ENCODE assay signal across 18 cellular contexts in the genomic region with DNA sequence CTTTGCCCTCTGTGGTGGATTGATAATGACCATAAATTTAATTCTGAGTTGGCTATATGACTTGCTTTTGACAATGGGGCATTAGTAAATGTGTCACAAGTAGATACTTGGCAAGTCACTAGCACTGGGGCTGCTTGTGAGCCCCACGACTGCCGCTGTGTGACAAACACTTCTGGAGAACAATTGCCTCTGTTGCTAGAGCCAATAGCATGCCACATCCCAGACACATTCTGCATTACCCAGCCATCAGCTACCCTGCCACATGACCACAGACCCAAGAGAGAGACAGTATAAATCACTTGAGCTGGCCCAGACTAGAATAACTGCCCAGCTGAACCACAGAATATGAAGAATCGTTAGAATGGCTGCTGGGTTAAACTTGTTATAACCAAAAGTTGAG.
"Had no signal": no experiment of that assay in that cellular context is flagged by ENCODE, and none has a peak within 500 bp of the region (broad histone marks: within the 10 kb centered on the region; RNA-seq: fewer than 3 reads in every experiment).

No MANE protein-coding gene starts in this region.

- FAIRE-seq: kidney had no signal

- H3K9me3 ChIP-seq: esophagus squamous epithelium, left lung, mucosa of descending colon, neutrophil, right atrium auricular region, suprapubic skin had no signal

- H3K27ac ChIP-seq: esophagus squamous epithelium, hepatocyte, left lung, neutrophil, right atrium auricular region, skin epidermis, suprapubic skin had no signal

- ATAC-seq: activated T-cell treated with anti-CD3 and anti-CD28 coated beads, Interleukin-2, amount 50 U/mL, for 72 hours; effector memory CD8-positive, alpha-beta T cell; left lung; mucosa of descending colon; stimulated activated naive CD8-positive, alpha-beta T cell treated with anti-CD3 and anti-CD28 coated beads, Interleukin-15, Interleukin-2, amounts not matched to agents 100 U/mL and 50 U/mL, for 24 hours had no signal

- H3K27me3 ChIP-seq: esophagus squamous epithelium, hepatocyte, left lung, neutrophil, right atrium auricular region, suprapubic skin had no signal

- DNase-seq: activated CD4-positive, alpha-beta T cell treated with anti-CD3 and anti-CD28 coated beads, Interleukin-2, amount 50 U/mL, for 4 hours; activated gamma-delta T cell; activated T-cell treated with anti-CD3 and anti-CD28 coated beads, Interleukin-2, amount 50 U/mL, for 72 hours; dermis blood vessel endothelial cell; effector memory CD8-positive, alpha-beta T cell; esophagus squamous epithelium; kidney; left lung; mucosa of descending colon; naive B cell; SIG-M5; stimulated activated naive CD8-positive, alpha-beta T cell treated with anti-CD3 and anti-CD28 coated beads, Interleukin-15, Interleukin-2, amounts not matched to agents 100 U/mL and 50 U/mL, for 24 hours; T1000 had no signal

- H3K36me3 ChIP-seq: esophagus squamous epithelium, left lung, neutrophil, right atrium auricular region, suprapubic skin had no signal

- H3K4me1 ChIP-seq: esophagus squamous epithelium, left lung, right atrium auricular region, suprapubic skin had no signal

- H3K4me3 ChIP-seq: esophagus squamous epithelium, hepatocyte, left lung, mucosa of descending colon, right atrium auricular region, skin epidermis, suprapubic skin had no signal
